ENCODE assay signal across 8 cellular contexts in the genomic region with DNA sequence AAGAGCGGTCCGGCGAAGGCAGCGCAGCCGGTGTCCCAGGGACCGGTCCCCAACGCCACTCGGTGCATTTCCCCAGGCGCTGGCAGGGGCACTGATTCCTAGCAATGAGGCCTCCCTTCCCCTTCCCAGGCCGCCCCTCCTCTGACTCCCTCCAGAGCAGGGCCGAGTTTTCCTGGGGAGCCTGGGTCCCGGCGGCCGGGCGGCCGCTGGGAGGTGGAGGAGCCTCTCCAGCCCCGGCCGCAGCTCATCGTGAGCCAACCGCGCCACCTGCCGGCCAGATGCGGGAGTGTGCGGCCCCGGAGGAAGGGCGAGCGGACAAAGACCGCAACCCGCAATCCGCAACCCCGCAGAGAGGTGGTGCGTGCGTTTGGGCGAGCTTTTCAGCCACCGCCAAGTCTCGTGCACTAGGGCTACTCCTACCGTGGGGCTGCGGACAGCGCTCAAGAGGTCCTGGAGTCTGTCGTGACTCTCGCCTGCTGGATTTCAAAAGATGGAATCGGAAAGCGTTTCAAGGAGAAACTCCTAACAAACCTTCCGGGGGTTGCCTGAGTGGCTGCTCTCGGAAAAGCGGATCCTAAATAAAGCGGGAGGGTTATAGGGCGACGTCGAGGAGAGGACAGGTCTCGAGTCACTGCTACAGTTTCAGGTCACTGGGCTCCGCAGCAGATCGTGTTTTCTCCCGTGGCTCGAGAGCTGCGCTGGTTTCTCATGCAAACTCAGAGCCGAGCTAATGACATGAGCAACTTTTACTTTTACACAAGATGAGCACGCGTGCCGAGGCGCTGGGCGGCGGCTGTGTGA. TPM values are rescaled to one million over a fixed set of nuclear protein-coding genes. Genes with fewer than 3 reads are reported as not detected.
A peak's percentile ranks its signal among the peaks of the same experiment; 100 is the strongest.
DNase-seq lines count a peak whose midpoint lies in the region; ATAC-seq and TF ChIP-seq lines count a peak whose summit lies in the region.

No MANE protein-coding gene starts in this region.

- no peaks in the 10 kb centered on the region for H3K36me3 ChIP-seq in BLaER1
- no peaks in the 10 kb centered on the region for H3K36me3 ChIP-seq in lung (ENCODE audit: control insufficient read depth in 2 of 2, insufficient read depth in 2 of 2, low read length in 2 of 2)

- H3K4me1 ChIP-seq in BLaER1, result peaks cover 13% of the 10 kb centered on the region
- peaks cover 0 to 12% of the 10 kb centered on the region in 2 donors for H3K4me1 ChIP-seq in lung (ENCODE audit: control insufficient read depth in 2 of 2, insufficient read depth in 2 of 2, low read length in 2 of 2)

- peak overlapping the region; percentile 98 for H3K4me2 ChIP-seq in BLaER1

- CTCF ChIA-PET in activated CD4-positive, alpha-beta memory T cell treated with anti-CD3 and anti-CD28 coated beads for 36 hours (lab: Charles Lee), result interaction anchor here (0.6 to 3.0 kb wide), 29 partner anchors 8 to 1579 kb away, joined by 3 to 13 read pairs (median 3); no protein-coding TSS in a partner anchor

- peaks cover 35% of the 10 kb centered on the region for H3K27me3 Mint-ChIP-seq in activated CD4-positive, alpha-beta memory T cell treated with anti-CD3 and anti-CD28 coated beads for 36 hours

- H3K27ac ChIP-seq in BLaER1, result no peak overlapping the region
- H3K27ac ChIP-seq in lung (ENCODE audit: low read depth in 1 of 2, low read length in 1 of 2), result peak overlapping the region; percentile 70 to 78

- WGBS in lung, 2 donors, result 1% methylated on average over 56 to 63 of the region's 63 CpGs

- POLR2A ChIA-PET in activated CD4-positive, alpha-beta memory T cell treated with anti-CD3 and anti-CD28 coated beads for 36 hours (lab: Charles Lee), result interaction anchor here (1.0 to 2.5 kb wide), 2 partner anchors 41 to 55 kb away, joined by 3 to 6 read pairs; no protein-coding TSS in a partner anchor

- H3K27me3 ChIP-seq in BLaER1 (peaks cover 49% of the 10 kb centered on the region), lung (ENCODE audit: control insufficient read depth, insufficient read depth) (no peaks in the 10 kb centered on the region)

- peak overlapping the region; percentile 72 for H3K4me3 ChIP-seq in BLaER1
- H3K4me3 ChIP-seq in lung, result peak overlapping the region; percentile 49

- no peaks in the 10 kb centered on the region for H3K9me3 Mint-ChIP-seq in activated CD4-positive, alpha-beta memory T cell treated with anti-CD3 and anti-CD28 coated beads for 36 hours

- intact Hi-C loops in activated CD4-positive, alpha-beta memory T cell treated with anti-CD3 and anti-CD28 coated beads for 36 hours (cut with micrococcal nuclease), result loop anchor here (1.0 to 10.0 kb wide), 10 partner anchors 111 to 1836 kb away; partner anchors contain the start of gene SGPP2

- peaks cover 2% of the 10 kb centered on the region for H3K36me3 Mint-ChIP-seq in activated CD4-positive, alpha-beta memory T cell treated with anti-CD3 and anti-CD28 coated beads for 36 hours

- no peaks in the 10 kb centered on the region for H3K9me3 ChIP-seq in BLaER1
- H3K9me3 ChIP-seq in lung (ENCODE audit: control insufficient read depth in 2 of 2, insufficient read depth in 1 of 2, low read length in 1 of 2), result no peaks in the 10 kb centered on the region

- DNase-seq in NCI-H524 treated with DMSO at 0.1 percent for 48 hours (lab: John Stamatoyannopoulos, UW), result peak; percentile 34
- DNase-seq in activated CD4-positive, alpha-beta memory T cell treated with anti-CD3 and anti-CD28 coated beads for 36 hours, result peak; percentile 86
- DNase-seq in ecto neural progenitor cell (ENCODE audit: low spot score), result peak; percentile 96
- DNase-seq in lung (ENCODE audit: low spot score), result peak; percentile 87
- peak; percentile 66 to 75 (median 67) for DNase-seq in stimulated activated CD4-positive, alpha-beta T cell treated with anti-CD3 and anti-CD28 coated beads, TNF-alpha, amount 100 ng/mL, for 24 hours (ENCODE audit: low read depth in 3 of 3)

- peaks cover 29% of the 10 kb centered on the region for H3K4me1 Mint-ChIP-seq in activated CD4-positive, alpha-beta memory T cell treated with anti-CD3 and anti-CD28 coated beads for 36 hours (ENCODE audit: low read depth)

- H3K4me3 Mint-ChIP-seq in activated CD4-positive, alpha-beta memory T cell treated with anti-CD3 and anti-CD28 coated beads for 36 hours, result peak overlapping the region; percentile 81

- peak; percentile 59 for ATAC-seq in GM19324 (IDR thresholded peaks at IDR 0.05; ENCODE audit: low FRiP score, unreplicated experiment)
- ATAC-seq in HG03439 (IDR thresholded peaks at IDR 0.05; ENCODE audit: unreplicated experiment), result peak; percentile 72
- peak; percentile 90 for ATAC-seq in lung (ENCODE audit: insufficient read depth, low FRiP score)

- peak; percentile 94 for TF ChIP-seq CTCF in lung (IDR thresholded peaks at IDR 0.05; ENCODE audit: control extremely low read depth, extremely low read depth)

- peak overlapping the region; percentile 67 for H3K9ac ChIP-seq in BLaER1

- no peak overlapping the region for H3K27ac Mint-ChIP-seq in activated CD4-positive, alpha-beta memory T cell treated with anti-CD3 and anti-CD28 coated beads for 36 hours

- no peaks in the 10 kb centered on the region for H4K20me1 ChIP-seq in BLaER1

RNA-seq across cellular contexts. Expression of gene EPHA4, which starts 1.5 kb away (rescaled TPM):
- 1 to 10 TPM; 6.3 to 7.0 TPM for total RNA-seq in activated CD4-positive, alpha-beta memory T cell treated with anti-CD3 and anti-CD28 coated beads for 36 hours
- total RNA-seq in lung, result 10 to 100 TPM; 21.8 to 28.8 TPM
- polyA plus RNA-seq in lung, result 1 to 10 TPM; 2.5 to 7.6 TPM

Comparison
In these comparisons a context has a peak if more than half of its experiments do, and no peak if none do; other contexts are left out.
1. DNase-seq: peak in every context shown above with its lines; median percentile 96 in ecto neural progenitor cell; 87 in lung; 86 in activated CD4-positive, alpha-beta memory T cell treated with anti-CD3 and anti-CD28 coated beads for 36 hours; 67 in stimulated activated CD4-positive, alpha-beta T cell treated with anti-CD3 and anti-CD28 coated beads, TNF-alpha, amount 100 ng/mL, for 24 hours; 34 in NCI-H524 treated with DMSO at 0.1 percent for 48 hours.